Comparison of ENCODE assay signal across 26 cellular contexts in genomic region chr5:111022301-111022700, GRCh38. TPM values are rescaled to one million over a fixed set of nuclear protein-coding genes. Genes with fewer than 3 reads are reported as not detected.
DNase-seq lines count a peak whose midpoint lies in the region; ATAC-seq and TF ChIP-seq lines count a peak whose summit lies in the region.
"Had no signal": no experiment of that assay in that cellular context is flagged by ENCODE, and none has a peak within 500 bp of the region (broad histone marks: within the 10 kb centered on the region; RNA-seq: fewer than 3 reads in every experiment).

No MANE protein-coding gene starts in this region.

- TF ChIP-seq CTCF in choroid plexus epithelial cell (conservative IDR thresholded peaks at IDR 0.05; ENCODE audit: low read depth, low read length) (no peak), uterus (IDR thresholded peaks at IDR 0.05) (no peak)

- peak; percentile 48 for ATAC-seq in left colon
- ATAC-seq in GM21737 (IDR thresholded peaks at IDR 0.05; ENCODE audit: unreplicated experiment), result no peak
- ATAC-seq: GM12878 had no signal

- no peak overlapping the region for H3K27ac ChIP-seq in uterus
- H3K27ac ChIP-seq: BLaER1 had no signal

- H3K4me1 ChIP-seq in uterus, result no peaks in the 10 kb centered on the region
- H3K4me1 ChIP-seq: BE2C, BLaER1 had no signal

- intact Hi-C loops in left colon (cut with DNase I, micrococcal nuclease), result no loop called here
- intact Hi-C loops in uterus (cut with DNase I; ENCODE audit: low total_unique reads), result no loop called here

- no peaks in the 10 kb centered on the region for H3K9me3 ChIP-seq in uterus
- H3K9me3 ChIP-seq: BE2C, BLaER1 had no signal

- DNase-seq in LoVo (ENCODE audit: low spot score) (peak; percentile 32), choroid plexus epithelial cell (ENCODE audit: low read depth) (peak; percentile 34), left colon (no peak), cortex of kidney (lab: John Stamatoyannopoulos, UW) (no peak), uterus (no peak), RPMI8226 (no peak)
- DNase-seq: 8988T; ACHN; BE2C; C1 segment of cervical spinal cord; CD4-positive, alpha-beta memory T cell; CD4-positive, CD25-positive, alpha-beta regulatory T cell; CD8-positive, alpha-beta memory T cell; COR-L47; DMS 273 treated with DMSO at 0.1 percent for 48 hours; DMS153; DMS53; DMS79; DND-41; EL; GDM1 had no signal

- H3K36me3 ChIP-seq in uterus, result no peaks in the 10 kb centered on the region
- H3K36me3 ChIP-seq: BE2C, BLaER1 had no signal

- no peaks in the 10 kb centered on the region for H3K27me3 ChIP-seq in uterus
- H3K27me3 ChIP-seq: BLaER1 had no signal

- no peak for TF ChIP-seq POLR2A in uterus (IDR thresholded peaks at IDR 0.05)

- no peak overlapping the region for H3K4me3 ChIP-seq in choroid plexus epithelial cell (ENCODE audit: low read depth, low read length)
- no peak overlapping the region for H3K4me3 ChIP-seq in uterus
- H3K4me3 ChIP-seq: BLaER1, GM12878 had no signal

RNA-seq across cellular contexts. Expression of gene TSLP, which starts 49.2 kb away (rescaled TPM):
- under 1 TPM; 0.27 to 0.47 TPM for total RNA-seq in left colon
- 1 to 10 TPM in 2 of 4 donors, under 1 TPM in 1, not detected in 1; 0.76 to 1.7 (median 1.2) TPM for total RNA-seq in uterus
- total RNA-seq: CD4-positive, alpha-beta memory T cell; CD4-positive, CD25-positive, alpha-beta regulatory T cell; Daoy; G401; GM12878 had no signal

Comparison
In these comparisons a context has a peak if more than half of its experiments do, and no peak if none do; other contexts are left out.
1. DNase-seq: peak in LoVo (single experiment) and choroid plexus epithelial cell (single experiment); none in left colon (0 of 2), cortex of kidney (single experiment), uterus (0 of 2) and RPMI8226 (single experiment).